15 cellular contexts compared by ENCODE assay signal in the genomic region with DNA sequence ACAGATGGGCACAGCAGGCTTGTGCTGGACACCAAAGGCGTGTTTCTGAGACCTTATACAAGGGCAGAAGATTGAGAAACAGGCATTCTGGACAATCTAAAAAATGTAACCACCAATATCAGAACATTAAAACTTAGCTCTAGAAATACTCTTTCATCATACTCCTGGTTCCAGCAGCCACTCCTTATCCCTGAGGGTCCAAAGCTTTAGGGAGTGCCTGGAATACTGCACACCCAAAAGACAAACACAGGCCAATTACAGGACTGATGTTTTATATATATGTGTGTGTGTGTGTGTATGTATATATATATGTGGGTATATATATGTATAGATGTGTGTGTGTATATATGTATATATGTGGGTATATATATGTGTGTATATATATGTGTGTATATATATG. TPM values are rescaled to one million over a fixed set of nuclear protein-coding genes. Genes with fewer than 3 reads are reported as not detected.
DNase-seq lines count a peak whose midpoint lies in the region; ATAC-seq and TF ChIP-seq lines count a peak whose summit lies in the region.
"Had no signal": no experiment of that assay in that cellular context is flagged by ENCODE, and none has a peak within 500 bp of the region (broad histone marks: within the 10 kb centered on the region; RNA-seq: fewer than 3 reads in every experiment).

No MANE protein-coding gene starts in this region.

- no peaks in the 10 kb centered on the region for H3K27me3 Mint-ChIP-seq in activated CD8-positive, alpha-beta T cell treated with anti-CD3 and anti-CD28 coated beads for 36 hours

- no peak for ATAC-seq in activated CD8-positive, alpha-beta T cell treated with anti-CD3 and anti-CD28 coated beads for 36 hours
- ATAC-seq: A549, GM23338 had no signal

- H3K27ac ChIP-seq in colonic mucosa (peak overlapping the region; percentile 68), liver (ENCODE audit: low read depth in 1 of 2, low read length in 2 of 2) (no peak overlapping the region), muscle layer of duodenum (ENCODE audit: low read length) (peak overlapping the region; percentile 58)
- H3K27ac ChIP-seq: A549, C4-2B, HL-60 had no signal

- H3K4me3 ChIP-seq in colonic mucosa (no peak overlapping the region), liver (ENCODE audit: low read depth in 1 of 3, low read length in 3 of 3) (no peak overlapping the region), muscle layer of duodenum (ENCODE audit: low read depth in 1 of 2, low read length in 2 of 2) (no peak overlapping the region)
- H3K4me3 ChIP-seq: A549, GM23338 had no signal

- no peak overlapping the region for H3K27ac Mint-ChIP-seq in activated CD8-positive, alpha-beta T cell treated with anti-CD3 and anti-CD28 coated beads for 36 hours
- H3K27ac Mint-ChIP-seq: GM23338 had no signal

- H3K9ac ChIP-seq in colonic mucosa (ENCODE audit: low read depth in 2 of 2, low read length in 2 of 2): peak overlapping the region in 1 of 2 donors; percentile 22
- H3K9ac ChIP-seq in liver (ENCODE audit: low read depth in 1 of 2, low read length in 2 of 2): no peak overlapping the region

- TF ChIP-seq CTCF in colonic mucosa (IDR thresholded peaks at IDR 0.05): no peak
- TF ChIP-seq CTCF in liver (IDR thresholded peaks at IDR 0.05; ENCODE audit: low read depth, low read length, missing input control): no peak
- TF ChIP-seq CTCF in activated CD8-positive, alpha-beta T cell treated with anti-CD3 and anti-CD28 coated beads for 36 hours (IDR thresholded peaks at IDR 0.05): no peak
- no peak for TF ChIP-seq CTCF in GM10248 (IDR thresholded peaks at IDR 0.05; ENCODE audit: control extremely low read depth, extremely low read depth, low read depth, missing control alignments)

- POLR2A ChIA-PET in activated CD8-positive, alpha-beta T cell treated with anti-CD3 and anti-CD28 coated beads for 36 hours (lab: Charles Lee): no interaction called here
- POLR2A ChIA-PET in GM10248 (lab: Yijun Ruan, JAX): no interaction called here

- WGBS in liver: 73% methylated on average over 1 of the region's 1 CpG

- H3K4me1 Mint-ChIP-seq in activated CD8-positive, alpha-beta T cell treated with anti-CD3 and anti-CD28 coated beads for 36 hours (ENCODE audit: low read depth): no peaks in the 10 kb centered on the region
- H3K4me1 Mint-ChIP-seq: CD4-positive, alpha-beta memory T cell had no signal

- intact Hi-C loops in colonic mucosa (cut with DNase I): no loop called here
- intact Hi-C loops in activated CD8-positive, alpha-beta T cell treated with anti-CD3 and anti-CD28 coated beads for 36 hours (cut with micrococcal nuclease): no loop called here

- H3K36me3 Mint-ChIP-seq in activated CD8-positive, alpha-beta T cell treated with anti-CD3 and anti-CD28 coated beads for 36 hours (ENCODE audit: low read depth): no peaks in the 10 kb centered on the region
- H3K36me3 Mint-ChIP-seq: CD4-positive, alpha-beta memory T cell had no signal

- DNase-seq in colonic mucosa (peak; percentile 73), GDM1 (lab: John Stamatoyannopoulos, UW) (no peak), NCI-H510A treated with DMSO at 0.1 percent for 48 hours (lab: John Stamatoyannopoulos, UW) (no peak), GM10248 (ENCODE audit: extremely low spot score) (no peak)
- no peak for DNase-seq in activated CD8-positive, alpha-beta T cell treated with anti-CD3 and anti-CD28 coated beads for 36 hours
- DNase-seq: BE2C; CD4-positive, alpha-beta memory T cell; DMS79; H7 had no signal

- H3K36me3 ChIP-seq in colonic mucosa (no peaks in the 10 kb centered on the region), liver (ENCODE audit: control insufficient read depth in 4 of 4, insufficient read depth in 3 of 4, low read depth in 1 of 4, low read length in 3 of 4) (no peaks in the 10 kb centered on the region), muscle layer of duodenum (ENCODE audit: control insufficient read depth in 1 of 2, insufficient read depth in 2 of 2, low read length in 2 of 2) (no peaks in the 10 kb centered on the region)
- H3K36me3 ChIP-seq: BE2C had no signal

- no peaks in the 10 kb centered on the region for H3K9me3 Mint-ChIP-seq in activated CD8-positive, alpha-beta T cell treated with anti-CD3 and anti-CD28 coated beads for 36 hours
- H3K9me3 Mint-ChIP-seq: CD4-positive, alpha-beta memory T cell; GM23338 had no signal

- TF ChIP-seq RAD21 in liver (IDR thresholded peaks at IDR 0.05): no peak

- no peak overlapping the region for H3K4me3 Mint-ChIP-seq in activated CD8-positive, alpha-beta T cell treated with anti-CD3 and anti-CD28 coated beads for 36 hours
- H3K4me3 Mint-ChIP-seq: CD4-positive, alpha-beta memory T cell; GM23338 had no signal

- H3K4me1 ChIP-seq in colonic mucosa (peaks cover 26% of the 10 kb centered on the region), liver (ENCODE audit: control insufficient read depth in 4 of 4, insufficient read depth in 4 of 4, low read length in 3 of 4) (peaks cover 16 to 31% (median 27%) of the 10 kb centered on the region in 4 donors), muscle layer of duodenum (ENCODE audit: control insufficient read depth in 1 of 2, insufficient read depth in 2 of 2, low read length in 2 of 2) (peaks cover 3 to 10% of the 10 kb centered on the region in 2 donors)
- H3K4me1 ChIP-seq: BE2C had no signal

- H3K9me3 ChIP-seq in colonic mucosa: no peaks in the 10 kb centered on the region
- no peaks in the 10 kb centered on the region for H3K9me3 ChIP-seq in liver (ENCODE audit: control insufficient read depth in 4 of 4, low read length in 3 of 4)
- H3K9me3 ChIP-seq in muscle layer of duodenum (ENCODE audit: control insufficient read depth in 1 of 2, low read length in 2 of 2): no peaks in the 10 kb centered on the region
- H3K9me3 ChIP-seq: A549, BE2C had no signal

- H3K27me3 ChIP-seq in colonic mucosa: no peaks in the 10 kb centered on the region
- no peaks in the 10 kb centered on the region for H3K27me3 ChIP-seq in liver (ENCODE audit: control insufficient read depth in 4 of 4, insufficient read depth in 4 of 4, low read length in 3 of 4)
- H3K27me3 ChIP-seq in muscle layer of duodenum (ENCODE audit: low read depth, low read length): no peaks in the 10 kb centered on the region
- H3K27me3 ChIP-seq: BE2C had no signal

- CTCF ChIA-PET in activated CD8-positive, alpha-beta T cell treated with anti-CD3 and anti-CD28 coated beads for 36 hours (lab: Charles Lee): no interaction called here
- CTCF ChIA-PET in GM10248 (lab: Yijun Ruan, JAX): no interaction called here

TF ChIP-seq in liver, 16 proteins besides CTCF, POLR2A, EP300 and RAD21:
- TF ChIP-seq SP1 (IDR thresholded peaks at IDR 0.05): peak; percentile 35
- TF ChIP-seq HNF4A (conservative IDR thresholded peaks at IDR 0.05): peak; percentile 28 to 69
- TF ChIP-seq, protein P1, sequence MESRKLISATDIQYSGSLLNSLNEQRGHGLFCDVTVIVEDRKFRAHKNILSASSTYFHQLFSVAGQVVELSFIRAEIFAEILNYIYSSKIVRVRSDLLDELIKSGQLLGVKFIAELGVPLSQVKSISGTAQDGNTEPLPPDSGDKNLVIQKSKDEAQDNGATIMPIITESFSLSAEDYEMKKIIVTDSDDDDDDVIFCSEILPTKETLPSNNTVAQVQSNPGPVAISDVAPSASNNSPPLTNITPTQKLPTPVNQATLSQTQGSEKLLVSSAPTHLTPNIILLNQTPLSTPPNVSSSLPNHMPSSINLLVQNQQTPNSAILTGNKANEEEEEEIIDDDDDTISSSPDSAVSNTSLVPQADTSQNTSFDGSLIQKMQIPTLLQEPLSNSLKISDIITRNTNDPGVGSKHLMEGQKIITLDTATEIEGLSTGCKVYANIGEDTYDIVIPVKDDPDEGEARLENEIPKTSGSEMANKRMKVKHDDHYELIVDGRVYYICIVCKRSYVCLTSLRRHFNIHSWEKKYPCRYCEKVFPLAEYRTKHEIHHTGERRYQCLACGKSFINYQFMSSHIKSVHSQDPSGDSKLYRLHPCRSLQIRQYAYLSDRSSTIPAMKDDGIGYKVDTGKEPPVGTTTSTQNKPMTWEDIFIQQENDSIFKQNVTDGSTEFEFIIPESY (IDR thresholded peaks at IDR 0.05): no peak
- peak; percentile 40 for TF ChIP-seq HNF4G (IDR thresholded peaks at IDR 0.05)

RNA-seq across cellular contexts. Expression of gene FAM171A1, which starts 39.6 kb away (rescaled TPM):
- total RNA-seq in colonic mucosa (10 to 100 TPM; 50.9 to 65.8 TPM), liver (1 to 10 TPM; 2.5 to 8.8 TPM)
- 10 to 100 TPM in 1 of 2 donors, 1 to 10 TPM in 1; 6.6 to 10.2 TPM for polyA plus RNA-seq in liver
- total RNA-seq in activated CD8-positive, alpha-beta T cell treated with anti-CD3 and anti-CD28 coated beads for 36 hours: 1 to 10 TPM; 4.2 to 5.1 TPM

Comparison
In these comparisons a context has a peak if more than half of its experiments do, and no peak if none do; other contexts are left out.
1. H3K27ac ChIP-seq: peak in colonic mucosa (single experiment) and muscle layer of duodenum (single experiment); none in liver (0 of 2).
2. RNA of gene FAM171A1, which starts 39.6 kb away (total RNA-seq): 50.9 to 65.8 TPM in colonic mucosa; 2.5 to 8.8 TPM in liver and 4.2 to 5.1 TPM in activated CD8-positive, alpha-beta T cell treated with anti-CD3 and anti-CD28 coated beads for 36 hours; every median in the first group is over 4 times any median in the second.